Comparison of ENCODE assay signal across 8 cellular contexts in the genomic region with DNA sequence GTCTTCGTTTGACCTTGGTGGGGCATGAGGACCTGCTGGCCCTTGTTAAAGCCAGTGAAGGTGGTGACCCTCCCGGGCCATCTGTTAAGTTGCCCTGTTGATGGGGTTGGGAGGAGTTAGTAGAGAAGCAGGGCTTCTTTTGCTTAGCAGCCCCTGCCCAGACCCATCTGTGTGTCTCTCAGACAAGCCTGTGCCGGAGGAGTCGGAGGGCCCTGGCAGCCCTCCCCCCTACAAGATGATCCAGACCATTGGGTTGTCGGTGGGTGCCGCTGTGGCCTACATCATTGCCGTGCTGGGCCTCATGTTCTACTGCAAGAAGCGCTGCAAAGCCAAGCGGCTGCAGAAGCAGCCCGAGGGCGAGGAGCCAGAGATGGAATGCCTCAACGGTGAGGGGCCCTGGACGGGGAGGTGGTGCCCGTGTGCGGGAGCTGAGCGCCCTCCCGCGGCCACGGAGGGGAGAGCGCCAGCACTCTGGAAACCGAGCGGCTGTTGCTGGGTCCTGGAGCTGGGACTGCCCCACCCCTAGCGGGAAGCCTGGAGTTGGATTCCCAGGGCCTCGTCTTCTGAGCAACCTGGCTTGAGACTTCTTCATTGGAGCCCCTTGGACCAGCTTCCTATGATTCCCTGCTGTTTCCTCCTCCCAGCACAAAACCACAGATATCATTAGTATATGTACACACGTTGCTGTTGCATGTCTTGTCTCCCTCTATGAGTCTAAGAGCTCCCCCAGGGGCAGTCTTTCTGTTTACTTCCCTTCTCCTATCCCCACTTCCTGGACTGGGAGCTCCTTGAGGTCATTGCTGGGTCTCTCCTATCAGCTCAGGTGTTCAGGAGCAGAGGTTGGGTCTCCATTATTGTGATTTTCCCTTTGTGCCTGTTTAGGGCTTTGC. TPM values are rescaled to one million over a fixed set of nuclear protein-coding genes. Genes with fewer than 3 reads are reported as not detected.
A peak's percentile ranks its signal among the peaks of the same experiment; 100 is the strongest.
DNase-seq lines count a peak whose midpoint lies in the region; ATAC-seq and TF ChIP-seq lines count a peak whose summit lies in the region.

No MANE protein-coding gene starts in this region.

- peak; percentile 54 to 73 (median 70) for DNase-seq in CD4-positive, CD25-positive, alpha-beta regulatory T cell
- peak; percentile 83 for DNase-seq in NCI-H1092 treated with DMSO at 0.1 percent for 48 hours (lab: John Stamatoyannopoulos, UW)
- DNase-seq in T follicular helper cell (ENCODE audit: low read depth): peak; percentile 56
- DNase-seq in adrenal gland: peak; percentile 85 to 94 (median 89)
- DNase-seq in left cardiac atrium: peak; percentile 91
- DNase-seq in psoas muscle: peak; percentile 86 to 93
- DNase-seq in ureter (ENCODE audit: low spot score): peak; percentile 89

- intact Hi-C loops in adrenal gland (cut with DNase I) (loop anchor here (5.0 kb wide), 2 partner anchors 81 to 236 kb away; no protein-coding TSS in a partner anchor), left cardiac atrium (cut with DNase I) (loop anchor here (1.0 to 5.0 kb wide), 4 partner anchors 134 to 243 kb away; no protein-coding TSS in a partner anchor), psoas muscle (cut with DNase I) (loop anchor here (1.0 to 5.0 kb wide), 4 partner anchors 71 to 241 kb away; no protein-coding TSS in a partner anchor)

- peaks cover 0 to 16% (median 2%) of the 10 kb centered on the region in 4 donors for H3K4me1 Mint-ChIP-seq in CD4-positive, CD25-positive, alpha-beta regulatory T cell

- H3K9me3 Mint-ChIP-seq in CD4-positive, CD25-positive, alpha-beta regulatory T cell: no peaks in the 10 kb centered on the region

- no peaks in the 10 kb centered on the region for H3K27me3 Mint-ChIP-seq in CD4-positive, CD25-positive, alpha-beta regulatory T cell

- no peak overlapping the region for H3K4me3 ChIP-seq in CD4-positive, CD25-positive, alpha-beta regulatory T cell (ENCODE audit: low read depth, low read length)
- H3K4me3 ChIP-seq in adrenal gland (no peak overlapping the region), psoas muscle (peak overlapping the region; percentile 10)

- no peaks in the 10 kb centered on the region for H3K36me3 Mint-ChIP-seq in CD4-positive, CD25-positive, alpha-beta regulatory T cell

- no peaks in the 10 kb centered on the region for H3K27me3 ChIP-seq in CD4-positive, CD25-positive, alpha-beta regulatory T cell (ENCODE audit: control insufficient read depth, insufficient read depth, low read length)
- H3K27me3 ChIP-seq in adrenal gland: no peaks in the 10 kb centered on the region
- H3K27me3 ChIP-seq in psoas muscle (ENCODE audit: insufficient read depth in 3 of 3, low read length in 2 of 3): no peaks in the 10 kb centered on the region

- no peak overlapping the region for H3K27ac ChIP-seq in CD4-positive, CD25-positive, alpha-beta regulatory T cell (ENCODE audit: insufficient read depth, low read length, poor library complexity, severe bottlenecking)
- H3K27ac ChIP-seq in adrenal gland: no peak overlapping the region
- H3K27ac ChIP-seq in psoas muscle: peak overlapping the region; percentile 13

- peak overlapping the region in 2 of 3 donors; percentile 42 to 47 for H3K27ac Mint-ChIP-seq in CD4-positive, CD25-positive, alpha-beta regulatory T cell

- peaks cover 9% of the 10 kb centered on the region for H3K4me1 ChIP-seq in CD4-positive, CD25-positive, alpha-beta regulatory T cell (ENCODE audit: control insufficient read depth, insufficient read depth, low read length, poor library complexity, severe bottlenecking)
- peaks cover 0 to 6% of the 10 kb centered on the region in 2 donors for H3K4me1 ChIP-seq in adrenal gland (replicated peaks in 1 of 2)
- peaks cover 21% of the 10 kb centered on the region for H3K4me1 ChIP-seq in psoas muscle

- TF ChIP-seq CTCF in adrenal gland (IDR thresholded peaks at IDR 0.05): peak; percentile 88 to 99 (median 96)
- TF ChIP-seq CTCF in psoas muscle (IDR thresholded peaks at IDR 0.05): peak; percentile 95

- no peaks in the 10 kb centered on the region for H3K36me3 ChIP-seq in CD4-positive, CD25-positive, alpha-beta regulatory T cell (ENCODE audit: control insufficient read depth, insufficient read depth, low read length)
- H3K36me3 ChIP-seq in adrenal gland (replicated peaks in 1 of 2): no peaks in the 10 kb centered on the region
- no peaks in the 10 kb centered on the region for H3K36me3 ChIP-seq in psoas muscle (ENCODE audit: insufficient read depth in 1 of 2, low read depth in 1 of 2)

- peak; percentile 75 to 87 for ATAC-seq in CD4-positive, CD25-positive, alpha-beta regulatory T cell (ENCODE audit: low read depth in 2 of 2)
- ATAC-seq in GM21723 (IDR thresholded peaks at IDR 0.05; ENCODE audit: unreplicated experiment) (peak; percentile 81), left cardiac atrium (peak; percentile 97), psoas muscle (peak; percentile 92 to 96 (median 94))

- peak overlapping the region in 1 of 4 donors; percentile 22 for H3K4me3 Mint-ChIP-seq in CD4-positive, CD25-positive, alpha-beta regulatory T cell

- WGBS in adrenal gland, 4 donors: 12 to 37% (median 22%) methylated on average over 5 to 25 of the region's 25 CpGs
- 8 to 11% (median 11%) methylated on average over 23 to 25 of the region's 25 CpGs for WGBS in psoas muscle, 3 donors

- no peaks in the 10 kb centered on the region for H3K9me3 ChIP-seq in CD4-positive, CD25-positive, alpha-beta regulatory T cell (ENCODE audit: control insufficient read depth in 2 of 2, low read length in 2 of 2)
- H3K9me3 ChIP-seq in adrenal gland (replicated peaks in 1 of 3) (no peaks in the 10 kb centered on the region), psoas muscle (no peaks in the 10 kb centered on the region)

- no peak for TF ChIP-seq POLR2A in adrenal gland (IDR thresholded peaks at IDR 0.05)

RNA-seq across cellular contexts. Expression of gene SRF, which starts 27.6 kb away (rescaled TPM):
- 24.0 TPM for total RNA-seq in CD4-positive, CD25-positive, alpha-beta regulatory T cell
- polyA plus RNA-seq in CD4-positive, CD25-positive, alpha-beta regulatory T cell: 1 to 10 TPM; 3.3 to 5.8 (median 4.5) TPM
- 10 to 100 TPM; 21.7 to 30.9 (median 25.4) TPM for total RNA-seq in adrenal gland
- 10 to 100 TPM; 12.6 to 23.3 (median 22.4) TPM for polyA plus RNA-seq in adrenal gland
- 10 to 100 TPM; 68.0 to 92.0 TPM for total RNA-seq in left cardiac atrium
- total RNA-seq in psoas muscle: 10 to 100 TPM; 36.4 to 46.6 (median 40.1) TPM
- 10 to 100 TPM; 26.3 to 57.7 (median 34.7) TPM for polyA plus RNA-seq in psoas muscle
- total RNA-seq in ureter: 55.7 TPM

RNA-seq across cellular contexts. Expression of gene CUL9, which starts 38.5 kb away (rescaled TPM):
- total RNA-seq in CD4-positive, CD25-positive, alpha-beta regulatory T cell: 81.2 TPM
- polyA plus RNA-seq in CD4-positive, CD25-positive, alpha-beta regulatory T cell: 10 to 100 TPM; 22.5 to 26.0 (median 23.8) TPM
- total RNA-seq in adrenal gland: 10 to 100 TPM; 23.3 to 49.3 (median 33.8) TPM
- polyA plus RNA-seq in adrenal gland: 100 to 1,000 TPM in 1 of 3 donors, 10 to 100 TPM in 2; 13.3 to 195 (median 97.5) TPM
- 10 to 100 TPM; 14.6 to 17.4 TPM for total RNA-seq in left cardiac atrium
- total RNA-seq in psoas muscle: 10 to 100 TPM in 2 of 4 donors, 1 to 10 TPM in 2; 6.5 to 10.9 (median 9.6) TPM
- polyA plus RNA-seq in psoas muscle: 10 to 100 TPM in 2 of 3 donors, 1 to 10 TPM in 1; 6.3 to 10.8 (median 10.7) TPM
- total RNA-seq in ureter: 71.7 TPM
